In the genomic region with DNA sequence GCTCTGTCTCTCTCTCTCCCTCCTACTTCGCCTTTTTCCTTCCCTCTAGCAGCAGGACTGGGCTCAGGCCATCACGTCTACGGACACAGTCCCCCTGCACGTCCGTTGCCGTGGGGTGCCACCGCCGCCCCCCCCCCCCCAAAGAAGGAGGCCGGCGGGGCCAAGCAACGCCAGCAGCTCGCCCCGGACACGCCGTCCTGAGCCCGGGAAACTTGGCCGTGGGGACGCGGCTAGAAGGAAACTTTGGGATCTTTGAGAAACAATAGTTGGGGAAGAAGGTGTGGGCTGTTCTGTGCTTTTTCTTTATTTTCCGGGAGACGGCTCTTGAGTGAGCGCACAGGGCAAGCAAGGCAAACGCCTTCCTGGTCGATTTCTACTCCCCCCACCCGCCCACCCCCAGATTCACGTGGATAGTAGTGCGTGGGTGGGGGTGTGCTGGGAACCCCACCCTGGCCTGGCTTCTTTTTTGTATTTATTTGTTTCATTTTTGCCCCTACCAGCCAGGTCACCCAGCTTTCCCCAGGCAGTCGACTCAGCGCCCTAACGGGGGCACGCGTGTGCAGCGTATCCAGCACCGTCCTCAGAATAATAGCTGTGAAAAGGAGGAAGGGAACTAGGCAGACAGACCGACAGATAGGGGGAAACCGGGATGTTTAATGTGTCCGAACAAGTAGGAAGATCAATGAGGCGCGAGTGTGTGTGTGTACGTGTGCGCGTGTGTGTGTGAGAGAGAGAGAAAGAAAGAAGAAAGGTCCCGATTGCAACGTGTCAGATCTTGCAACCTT, we compare ENCODE assay signal across 8 cellular contexts. TPM values are rescaled to one million over a fixed set of nuclear protein-coding genes. Genes with fewer than 3 reads are reported as not detected.
DNase-seq lines count a peak whose midpoint lies in the region; ATAC-seq and TF ChIP-seq lines count a peak whose summit lies in the region.

No MANE protein-coding gene starts in this region.

- H3K36me3 ChIP-seq in iPS-20b (ENCODE audit: insufficient read depth, low read depth, low read length) = no peaks in the 10 kb centered on the region
- no peaks in the 10 kb centered on the region for H3K36me3 ChIP-seq in skeletal muscle tissue (ENCODE audit: control insufficient read depth in 3 of 3, insufficient read depth in 3 of 3, low read length in 3 of 3)

- H3K4me3 ChIP-seq in iPS-20b (ENCODE audit: low read length) = peak overlapping the region; percentile 67
- H3K4me3 ChIP-seq in skeletal muscle tissue (ENCODE audit: low read length in 3 of 3) = peak overlapping the region; percentile 95 to 97 (median 96)

- DNase-seq in ACHN = peak; percentile 54
- peak; percentile 40 for DNase-seq in RPMI7951 (ENCODE audit: low read depth)
- DNase-seq in DMS153 (lab: John Stamatoyannopoulos, UW) = no peak

- peak overlapping the region; percentile 93 to 100 (median 96) for H3K4me3 Mint-ChIP-seq in brain

- no peak for ATAC-seq in GM18868 (IDR thresholded peaks at IDR 0.05; ENCODE audit: unreplicated experiment)

- H3K27ac ChIP-seq in iPS-20b (ENCODE audit: low read length) (no peak overlapping the region), skeletal muscle tissue (ENCODE audit: low read depth, low read length) (peak overlapping the region; percentile 96)

- H3K4me1 ChIP-seq in iPS-20b (ENCODE audit: insufficient read depth, low read length) (peaks cover 14% of the 10 kb centered on the region; the same call in 1 of the 2 replicates), skeletal muscle tissue (ENCODE audit: control insufficient read depth in 3 of 3, insufficient read depth in 3 of 3, low read length in 3 of 3) (peaks cover 8 to 20% (median 14%) of the 10 kb centered on the region in 3 donors)

- peaks cover 0 to 6% (median 0%) of the 10 kb centered on the region in 5 experiments for H3K9me3 Mint-ChIP-seq in brain

- peaks cover 28% of the 10 kb centered on the region for H3K27me3 Mint-ChIP-seq in brain

- peaks cover 64% of the 10 kb centered on the region for H3K4me1 Mint-ChIP-seq in brain

- H3K9ac ChIP-seq in iPS-20b (ENCODE audit: low read depth, low read length) (peak overlapping the region; percentile 55; the same call in 1 of the 2 replicates), skeletal muscle tissue (ENCODE audit: low read depth in 1 of 3, low read length in 3 of 3) (peak overlapping the region; percentile 82 to 98 (median 92))

- H3K9me3 ChIP-seq in iPS-20b (ENCODE audit: insufficient read depth, low read depth, low read length) (no peaks in the 10 kb centered on the region), skeletal muscle tissue (ENCODE audit: control insufficient read depth in 3 of 3, low read length in 3 of 3) (no peaks in the 10 kb centered on the region)

- peaks cover 8% of the 10 kb centered on the region for H3K36me3 Mint-ChIP-seq in brain

- in situ Hi-C loops in ACHN (cut with HindIII; ENCODE audit: low pct_ligation_motif_present, low pct_unique_long_range_greater_than_20kb, low sequenced_read_pairs) = no loop called here

- TF ChIP-seq CTCF in GM12872 (IDR thresholded peaks at IDR 0.05; ENCODE audit: insufficient read depth, low read depth, low read length) = peak; percentile 25; the same call in 1 of the 3 replicates
- peak in 1 of 2 experiments; percentile 12 for TF ChIP-seq CTCF in brain (conservative IDR thresholded peaks at IDR 0.05)

- H3K27me3 ChIP-seq in iPS-20b (ENCODE audit: insufficient read depth, low read length) (peaks cover 94% of the 10 kb centered on the region), skeletal muscle tissue (ENCODE audit: control insufficient read depth in 3 of 3, insufficient read depth in 3 of 3, low read length in 3 of 3) (peaks cover 0 to 3% (median 0%) of the 10 kb centered on the region in 3 donors)

- peak overlapping the region; percentile 95 to 99 (median 99) for H3K27ac Mint-ChIP-seq in brain

RNA-seq across cellular contexts. Expression of a gene that starts 1.4 kb away (rescaled TPM):
- 9.0 and 11.1 TPM in 2 replicates for total RNA-seq in RPMI7951 (2014; rRNA removed; shearing (Covaris generic))
- 44.0 TPM for polyA plus RNA-seq in brain (ENCODE audit: insufficient read depth, low read depth, low replicate concordance)
- 17.2 TPM for total RNA-seq in skeletal muscle tissue
